Comparison of ENCODE assay signal across 12 cellular contexts in genomic region chr9:93121316-93122241, GRCh38. TPM values are rescaled to one million over a fixed set of nuclear protein-coding genes. Genes with fewer than 3 reads are reported as not detected.
DNase-seq lines count a peak whose midpoint lies in the region; ATAC-seq and TF ChIP-seq lines count a peak whose summit lies in the region.
"Had no signal": no experiment of that assay in that cellular context is flagged by ENCODE, and none has a peak within 500 bp of the region (broad histone marks: within the 10 kb centered on the region; RNA-seq: fewer than 3 reads in every experiment).

No MANE protein-coding gene starts in this region.

- H3K4me3 ChIP-seq in ascending aorta (no peak overlapping the region), right lobe of liver (no peak overlapping the region), tibial artery (no peak overlapping the region)

- no peaks in the 10 kb centered on the region for H3K9me3 Mint-ChIP-seq in activated T-cell treated with anti-CD3 and anti-CD28 coated beads, Interleukin-2, amount 50 U/mL, for 72 hours
- H3K9me3 Mint-ChIP-seq in endothelial cell (ENCODE audit: unreplicated experiment) = no peaks in the 10 kb centered on the region
- H3K9me3 Mint-ChIP-seq: type B pancreatic cell had no signal

- H3K27me3 Mint-ChIP-seq in activated T-cell treated with anti-CD3 and anti-CD28 coated beads, Interleukin-2, amount 50 U/mL, for 72 hours (ENCODE audit: low read depth) = no peaks in the 10 kb centered on the region
- peaks cover 3% of the 10 kb centered on the region for H3K27me3 Mint-ChIP-seq in endothelial cell (ENCODE audit: unreplicated experiment)

- DNase-seq in activated T-cell treated with anti-CD3 and anti-CD28 coated beads, Interleukin-2, amount 50 U/mL, for 1 hour = peak; percentile 23
- no peak for DNase-seq in activated T-cell treated with anti-CD3 and anti-CD28 coated beads, Interleukin-2, amount 50 U/mL, for 72 hours
- DNase-seq in ascending aorta (ENCODE audit: low spot score in 2 of 2) = peak in 1 of 2 donors; percentile 63
- DNase-seq in right lobe of liver = peak; percentile 34 to 58 (median 49)
- peak; percentile 19 to 63 for DNase-seq in tibial artery
- no peak for DNase-seq in endothelial cell (ENCODE audit: low spot score)
- no peak for DNase-seq in inferior parietal cortex (ENCODE audit: extremely low spot score)
- DNase-seq: DND-41, NCI-H2081 treated with DMSO at 0.1 percent for 48 hours had no signal

- H3K27ac ChIP-seq in ascending aorta (peak overlapping the region; percentile 63 to 72), right lobe of liver (no peak overlapping the region), tibial artery (peak overlapping the region in 1 of 2 donors; percentile 74)

- WGBS in right lobe of liver (ENCODE audit: insufficient coverage, low coverage, low lambda C conversion rate, missing lambda C conversion rate) = 86% methylated on average over 5 of the region's 20 CpGs

- H3K4me3 Mint-ChIP-seq in activated T-cell treated with anti-CD3 and anti-CD28 coated beads, Interleukin-2, amount 50 U/mL, for 72 hours = no peak overlapping the region
- no peak overlapping the region for H3K4me3 Mint-ChIP-seq in endothelial cell (ENCODE audit: unreplicated experiment)
- H3K4me3 Mint-ChIP-seq: type B pancreatic cell had no signal

- no peak for ATAC-seq in activated T-cell treated with anti-CD3 and anti-CD28 coated beads, Interleukin-2, amount 50 U/mL, for 72 hours (replicated peaks in 1 of 2)
- ATAC-seq in right lobe of liver = no peak
- ATAC-seq in GM21360 (IDR thresholded peaks at IDR 0.05; ENCODE audit: unreplicated experiment) = no peak
- ATAC-seq: activated CD4-positive, CD25-positive, alpha-beta regulatory T cell treated with anti-CD3 and anti-CD28 coated beads, Interleukin-2, amount 50 U/mL, for 24 hours had no signal

- H3K36me3 Mint-ChIP-seq in activated T-cell treated with anti-CD3 and anti-CD28 coated beads, Interleukin-2, amount 50 U/mL, for 72 hours (ENCODE audit: insufficient read depth in 2 of 2) = peaks cover 0 to 12% of the 10 kb centered on the region in 2 donors
- peaks cover 8% of the 10 kb centered on the region for H3K36me3 Mint-ChIP-seq in endothelial cell (ENCODE audit: low read depth, unreplicated experiment)

- peaks cover 5 to 27% of the 10 kb centered on the region in 2 donors for H3K4me1 ChIP-seq in ascending aorta
- H3K4me1 ChIP-seq in right lobe of liver = peaks cover 0 to 19% (median 3%) of the 10 kb centered on the region in 4 donors
- H3K4me1 ChIP-seq in tibial artery = peaks cover 0 to 29% (median 22%) of the 10 kb centered on the region in 4 donors

- TF ChIP-seq POLR2A in right lobe of liver (IDR thresholded peaks at IDR 0.05) = no peak

- intact Hi-C loops in ascending aorta (cut with DNase I) = loop anchor here (10.0 kb wide), 1 partner anchor 447 kb away; the partner anchor contains the start of gene IPPK
- intact Hi-C loops in right lobe of liver (cut with DNase I) = no loop called here
- intact Hi-C loops in tibial artery (cut with DNase I; ENCODE audit: low total_unique reads) = no loop called here

- H3K4me1 Mint-ChIP-seq in activated T-cell treated with anti-CD3 and anti-CD28 coated beads, Interleukin-2, amount 50 U/mL, for 72 hours (ENCODE audit: low read depth) = peaks cover 34% of the 10 kb centered on the region
- H3K4me1 Mint-ChIP-seq in endothelial cell (ENCODE audit: unreplicated experiment) = peaks cover 6% of the 10 kb centered on the region

- H3K27me3 ChIP-seq in ascending aorta (no peaks in the 10 kb centered on the region), right lobe of liver (no peaks in the 10 kb centered on the region), tibial artery (no peaks in the 10 kb centered on the region)

- H3K27ac Mint-ChIP-seq in activated T-cell treated with anti-CD3 and anti-CD28 coated beads, Interleukin-2, amount 50 U/mL, for 72 hours = no peak overlapping the region
- no peak overlapping the region for H3K27ac Mint-ChIP-seq in endothelial cell (ENCODE audit: unreplicated experiment)
- H3K27ac Mint-ChIP-seq: type B pancreatic cell had no signal

- no peak for TF ChIP-seq CTCF in ascending aorta (IDR thresholded peaks at IDR 0.05)
- no peak for TF ChIP-seq CTCF in right lobe of liver (IDR thresholded peaks at IDR 0.05)
- TF ChIP-seq CTCF in tibial artery (IDR thresholded peaks at IDR 0.05) = no peak
- no peak for TF ChIP-seq CTCF in endothelial cell (IDR thresholded peaks at IDR 0.05; ENCODE audit: unreplicated experiment)

- H3K9me3 ChIP-seq in ascending aorta (no peaks in the 10 kb centered on the region), right lobe of liver (no peaks in the 10 kb centered on the region), tibial artery (no peaks in the 10 kb centered on the region)

- H3K36me3 ChIP-seq in ascending aorta (peaks cover 47 to 51% of the 10 kb centered on the region in 2 donors), right lobe of liver (peaks cover 0 to 46% (median 10%) of the 10 kb centered on the region in 4 donors), tibial artery (peaks cover 35 to 59% (median 55%) of the 10 kb centered on the region in 3 donors)

RNA-seq across cellular contexts. Expression of gene NINJ1, which starts 12.5 kb away (rescaled TPM):
- total RNA-seq in activated T-cell treated with anti-CD3 and anti-CD28 coated beads, Interleukin-2, amount 50 U/mL, for 72 hours = 100 to 1,000 TPM; 121 to 124 TPM
- 156 TPM for total RNA-seq in ascending aorta
- 100 to 1,000 TPM in 1 of 6 experiments, 10 to 100 TPM in 5; 35.6 to 103 (median 65.1) TPM for total RNA-seq in right lobe of liver
- 34.2 TPM for total RNA-seq in endothelial cell (ENCODE audit: unreplicated experiment)

RNA-seq across cellular contexts. Expression of gene CARD19, which starts 25.6 kb away (rescaled TPM):
- total RNA-seq in activated T-cell treated with anti-CD3 and anti-CD28 coated beads, Interleukin-2, amount 50 U/mL, for 72 hours = 10 to 100 TPM; 65.7 to 70.0 TPM
- total RNA-seq in ascending aorta = 212 TPM
- 10 to 100 TPM in 3 of 6 experiments, 1 to 10 TPM in 3; 6.3 to 31.7 (median 12.1) TPM for total RNA-seq in right lobe of liver
- 13.2 TPM for total RNA-seq in endothelial cell (ENCODE audit: unreplicated experiment)

Comparison
In these comparisons a context has a peak if more than half of its experiments do, and no peak if none do; other contexts are left out.
1. DNase-seq: peak in activated T-cell treated with anti-CD3 and anti-CD28 coated beads, Interleukin-2, amount 50 U/mL, for 1 hour (single experiment), right lobe of liver (3 of 3) and tibial artery (2 of 2); none in activated T-cell treated with anti-CD3 and anti-CD28 coated beads, Interleukin-2, amount 50 U/mL, for 72 hours (0 of 2), endothelial cell (single experiment) and inferior parietal cortex (single experiment).
2. H3K27ac ChIP-seq: peak in ascending aorta (2 of 2); none in right lobe of liver (0 of 3).